In the genomic region with DNA sequence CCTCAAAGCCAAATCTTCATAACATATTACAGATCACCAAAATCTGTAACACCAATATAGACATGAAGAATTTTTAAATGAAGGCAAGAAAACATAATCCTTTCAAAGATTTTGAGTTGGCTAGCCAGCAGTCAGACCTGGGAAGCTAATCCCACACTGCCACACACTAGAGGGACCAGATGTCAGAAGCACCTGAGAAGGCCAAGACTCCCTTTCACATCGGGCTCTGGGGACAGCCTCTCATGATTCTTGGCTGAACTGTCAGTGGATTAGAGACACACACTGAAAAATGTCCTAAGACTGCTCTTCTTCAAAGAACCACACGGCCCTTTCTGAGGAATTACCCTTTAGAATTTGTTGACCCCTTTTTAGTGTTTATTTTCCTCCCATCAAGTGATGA, we compare ENCODE assay signal across 33 cellular contexts. TPM values are rescaled to one million over a fixed set of nuclear protein-coding genes. Genes with fewer than 3 reads are reported as not detected.
"Had no signal": no experiment of that assay in that cellular context is flagged by ENCODE, and none has a peak within 500 bp of the region (broad histone marks: within the 10 kb centered on the region; RNA-seq: fewer than 3 reads in every experiment).

No MANE protein-coding gene starts in this region.

- H3K4me1 ChIP-seq: left lung, lower lobe of right lung, neural progenitor cell, parathyroid adenoma, right atrium auricular region, right lobe of liver, spleen, suprapubic skin, tibial artery, upper lobe of right lung had no signal

- ATAC-seq: left colon; left lung; lower lobe of right lung; natural killer cell; right lobe of liver; stimulated activated effector memory CD8-positive, alpha-beta T cell treated with anti-CD3 and anti-CD28 coated beads, Interleukin-12 subunit alpha, Interleukin-12 subunit beta, amount 100 ng/mL, for 72 hours; upper lobe of right lung had no signal

- H3K27ac ChIP-seq: left lung, lower lobe of right lung, neural progenitor cell, neutrophil, parathyroid adenoma, right atrium auricular region, right lobe of liver, spleen, suprapubic skin, thoracic aorta, tibial artery, upper lobe of right lung had no signal

- H3K4me3 ChIP-seq: left lung, lower lobe of right lung, neural progenitor cell, right atrium auricular region, right lobe of liver, spleen, suprapubic skin, thoracic aorta, tibial artery, upper lobe of right lung had no signal

- H3K36me3 ChIP-seq: left lung, lower lobe of right lung, neural progenitor cell, neutrophil, right atrium auricular region, right lobe of liver, spleen, suprapubic skin, thoracic aorta, tibial artery, upper lobe of right lung had no signal

- DNase-seq: hypothalamus; immature natural killer cell; kidney; left colon; left lung; lower lobe of right lung; mammary epithelial cell; mesenchymal stem cell; naive B cell; natural killer cell; nephron progenitor cell; occipital lobe; right lobe of liver; small intestine; spleen; stimulated activated CD4-positive, alpha-beta T cell treated with anti-CD3 and anti-CD28 coated beads, Interleukin-4, amount 100 ng/mL, for 24 hours; stimulated activated naive CD4-positive, alpha-beta T cell; tibial artery; trophoblast cell; upper lobe of right lung had no signal

- H3K27me3 ChIP-seq: left lung, neural progenitor cell, neutrophil, right atrium auricular region, right lobe of liver, spleen, suprapubic skin, tibial artery, upper lobe of right lung had no signal

- H3K9me3 ChIP-seq: left lung, lower lobe of right lung, neutrophil, right atrium auricular region, right lobe of liver, spleen, suprapubic skin, thoracic aorta, tibial artery, upper lobe of right lung had no signal

RNA-seq across cellular contexts. Expression of gene SPATA4, which starts 28.2 kb away (rescaled TPM):
- total RNA-seq: left colon, mononuclear cell, natural killer cell, osteocyte, pulmonary artery endothelial cell, right lobe of liver, spleen, thoracic aorta, upper lobe of right lung had no signal

RNA-seq across cellular contexts. Expression of gene ASB5, which starts 45.5 kb away (rescaled TPM):
- total RNA-seq: left lung, liver, lower lobe of right lung, mammary epithelial cell, mesothelial cell of epicardium, mononuclear cell, natural killer cell, pulmonary artery endothelial cell, spleen, subcutaneous adipose tissue, suprapubic skin, thoracic aorta, upper lobe of right lung had no signal
